Comparison of ENCODE assay signal across 13 cellular contexts in genomic region chr12:53044052-53044581, GRCh38. TPM values are rescaled to one million over a fixed set of nuclear protein-coding genes. Genes with fewer than 3 reads are reported as not detected.
DNase-seq lines count a peak whose midpoint lies in the region; ATAC-seq and TF ChIP-seq lines count a peak whose summit lies in the region.
"Had no signal": no experiment of that assay in that cellular context is flagged by ENCODE, and none has a peak within 500 bp of the region (broad histone marks: within the 10 kb centered on the region; RNA-seq: fewer than 3 reads in every experiment).

No MANE protein-coding gene starts in this region.

- no peak overlapping the region for H2BK120ac ChIP-seq in mesenchymal stem cell (ENCODE audit: low read depth, low read length)

- CTCF ChIA-PET in activated CD8-positive, alpha-beta T cell treated with anti-CD3 and anti-CD28 coated beads, Interleukin-2, amount 10 ng/mL, durations not matched to agents 7 days and 5 days (lab: Charles Lee), result interaction anchor here (2.5 to 2.6 kb wide), 2 partner anchors 10 to 22 kb away, joined by 10 to 14 read pairs; no protein-coding TSS in a partner anchor

- peaks cover 0 to 10% of the 10 kb centered on the region in 2 donors for H3K36me3 ChIP-seq in body of pancreas (replicated peaks in 1 of 2; ENCODE audit: insufficient read depth in 1 of 2, low read depth in 2 of 2)
- peaks cover 16 to 27% of the 10 kb centered on the region in 2 experiments for H3K36me3 ChIP-seq in mesenchymal stem cell (ENCODE audit: control insufficient read depth in 1 of 2, insufficient read depth in 2 of 2, low read depth in 1 of 2, low read length in 2 of 2)
- H3K36me3 ChIP-seq in testis (ENCODE audit: low read depth, missing control alignments), result no peaks in the 10 kb centered on the region

- TF ChIP-seq CTCF in body of pancreas (IDR thresholded peaks at IDR 0.05), result no peak
- no peak for TF ChIP-seq CTCF in testis (IDR thresholded peaks at IDR 0.05)

- peaks cover 6% of the 10 kb centered on the region for H3K27me3 Mint-ChIP-seq in activated CD8-positive, alpha-beta T cell treated with anti-CD3 and anti-CD28 coated beads, Interleukin-2, amount 10 ng/mL, durations not matched to agents 7 days and 5 days (ENCODE audit: low read depth)
- H3K27me3 Mint-ChIP-seq: B cell; naive thymus-derived CD8-positive, alpha-beta T cell had no signal

- H2BK5ac ChIP-seq in mesenchymal stem cell (ENCODE audit: low read depth, low read length, poor library complexity, severe bottlenecking), result no peak overlapping the region

- no peak overlapping the region for H3K18ac ChIP-seq in mesenchymal stem cell (ENCODE audit: low read depth in 1 of 2, low read length in 2 of 2)

- ATAC-seq in body of pancreas, result no peak
- no peak for ATAC-seq in activated CD8-positive, alpha-beta T cell treated with anti-CD3 and anti-CD28 coated beads, Interleukin-2, amount 10 ng/mL, durations not matched to agents 7 days and 5 days
- ATAC-seq: naive thymus-derived CD8-positive, alpha-beta T cell had no signal

- no peak overlapping the region for H3K23ac ChIP-seq in mesenchymal stem cell (ENCODE audit: low read length in 2 of 2)

- H3K79me1 ChIP-seq in mesenchymal stem cell (replicated peaks; ENCODE audit: low read length, poor library complexity, severe bottlenecking), result peaks cover 6% of the 10 kb centered on the region

- H2AK5ac ChIP-seq in mesenchymal stem cell (ENCODE audit: low read length, severe bottlenecking), result no peak overlapping the region

- no peak overlapping the region for H2BK15ac ChIP-seq in mesenchymal stem cell (ENCODE audit: low read depth, poor library complexity, severe bottlenecking)

- intact Hi-C loops in body of pancreas (cut with DNase I) (no loop called here), testis (cut with DNase I; ENCODE audit: low total_unique reads) (no loop called here)

- TF ChIP-seq POLR2A in body of pancreas (IDR thresholded peaks at IDR 0.05) (peak in 1 of 3 donors; percentile 30), testis (IDR thresholded peaks at IDR 0.05) (no peak)

- H3K4me1 Mint-ChIP-seq in activated CD8-positive, alpha-beta T cell treated with anti-CD3 and anti-CD28 coated beads, Interleukin-2, amount 10 ng/mL, durations not matched to agents 7 days and 5 days (ENCODE audit: low read depth), result peaks cover 28% of the 10 kb centered on the region

- peak overlapping the region; percentile 95 to 99 (median 98) for H3K27ac ChIP-seq in body of pancreas
- H3K27ac ChIP-seq in mesenchymal stem cell (ENCODE audit: low read length, poor library complexity, severe bottlenecking), result no peak overlapping the region
- H3K27ac ChIP-seq in testis, result peak overlapping the region; percentile 94 to 99

- no peak overlapping the region for H3K4me3 ChIP-seq in body of pancreas
- peak overlapping the region in 1 of 2 experiments; percentile 93 for H3K4me3 ChIP-seq in mesenchymal stem cell (ENCODE audit: insufficient read depth in 1 of 2, low read depth in 1 of 2, low read length in 2 of 2)
- H3K4me3 ChIP-seq in testis, result no peak overlapping the region

- no peak overlapping the region for H3K4me2 ChIP-seq in mesenchymal stem cell (ENCODE audit: low read length, poor library complexity, severe bottlenecking)

- peak; percentile 54 for DNase-seq in NCI-H82 (lab: John Stamatoyannopoulos, UW)
- no peak for DNase-seq in NCI-H82 treated with DMSO at 0.1 percent for 48 hours (lab: John Stamatoyannopoulos, UW; ENCODE audit: unreplicated experiment)
- peak in 3 of 4 donors; percentile 34 to 57 (median 48) for DNase-seq in body of pancreas
- no peak for DNase-seq in mesenchymal stem cell
- no peak for DNase-seq in testis
- no peak for DNase-seq in AML-193 (lab: John Stamatoyannopoulos, UW)
- no peak for DNase-seq in activated CD8-positive, alpha-beta T cell treated with anti-CD3 and anti-CD28 coated beads, Interleukin-2, amount 10 ng/mL, durations not matched to agents 7 days and 5 days
- no peak for DNase-seq in RPMI8226
- DNase-seq: activated naive CD8-positive, alpha-beta T cell treated with anti-CD3 and anti-CD28 coated beads, Interleukin-2, amount 10 ng/mL, durations not matched to agents 7 days and 5 days; GOT3; NCI-H226 had no signal

- peak overlapping the region; percentile 42 for H3K9ac ChIP-seq in mesenchymal stem cell (ENCODE audit: low read length)

- POLR2A ChIA-PET in activated CD8-positive, alpha-beta T cell treated with anti-CD3 and anti-CD28 coated beads, Interleukin-2, amount 10 ng/mL, durations not matched to agents 7 days and 5 days (lab: Charles Lee), result interaction anchor here (0.8 to 1.4 kb wide), 2 partner anchors 11 to 59 kb away, joined by 3 read pairs; partner anchors contain the start of gene SOAT2

- H3K4me1 ChIP-seq in body of pancreas (peaks cover 49% of the 10 kb centered on the region), mesenchymal stem cell (ENCODE audit: control insufficient read depth, insufficient read depth, low read depth, low read length) (peaks cover 26% of the 10 kb centered on the region), testis (peaks cover 41% of the 10 kb centered on the region)

- no peaks in the 10 kb centered on the region for H3K27me3 ChIP-seq in body of pancreas
- H3K27me3 ChIP-seq in mesenchymal stem cell (ENCODE audit: control insufficient read depth in 1 of 2, insufficient read depth in 1 of 2, low read length in 2 of 2), result no peaks in the 10 kb centered on the region
- H3K27me3 ChIP-seq in testis, result no peaks in the 10 kb centered on the region

- H3K9me3 Mint-ChIP-seq in activated CD8-positive, alpha-beta T cell treated with anti-CD3 and anti-CD28 coated beads, Interleukin-2, amount 10 ng/mL, durations not matched to agents 7 days and 5 days (ENCODE audit: insufficient read depth), result no peaks in the 10 kb centered on the region
- H3K9me3 Mint-ChIP-seq: activated naive CD8-positive, alpha-beta T cell treated with anti-CD3 and anti-CD28 coated beads, Interleukin-2, amount 10 ng/mL, durations not matched to agents 7 days and 5 days; naive thymus-derived CD8-positive, alpha-beta T cell had no signal

- H3K36me3 Mint-ChIP-seq in activated CD8-positive, alpha-beta T cell treated with anti-CD3 and anti-CD28 coated beads, Interleukin-2, amount 10 ng/mL, durations not matched to agents 7 days and 5 days (ENCODE audit: low read depth), result peaks cover 31% of the 10 kb centered on the region

- no peak overlapping the region for H3K4me3 Mint-ChIP-seq in activated CD8-positive, alpha-beta T cell treated with anti-CD3 and anti-CD28 coated beads, Interleukin-2, amount 10 ng/mL, durations not matched to agents 7 days and 5 days
- H3K4me3 Mint-ChIP-seq: activated naive CD8-positive, alpha-beta T cell treated with anti-CD3 and anti-CD28 coated beads, Interleukin-2, amount 10 ng/mL, durations not matched to agents 7 days and 5 days had no signal

- peak overlapping the region; percentile 76 for H4K8ac ChIP-seq in mesenchymal stem cell (ENCODE audit: low read length)

- H2BK12ac ChIP-seq in mesenchymal stem cell (ENCODE audit: low read length in 2 of 2), result peak overlapping the region in 1 of 2 experiments; percentile 64

- H3K14ac ChIP-seq in mesenchymal stem cell (ENCODE audit: low read length in 2 of 2), result no peak overlapping the region

- 51 to 57% methylated on average over 7 to 10 of the region's 10 CpGs for WGBS in body of pancreas, 2 donors
- WGBS in mesenchymal stem cell, result 59% methylated on average over 10 of the region's 10 CpGs
- 55 to 71% methylated on average over 10 of the region's 10 CpGs for whole genome bisulfite sequencing in testis, 2 donors

- H3K9me3 ChIP-seq in body of pancreas, result no peaks in the 10 kb centered on the region
- no peaks in the 10 kb centered on the region for H3K9me3 ChIP-seq in mesenchymal stem cell (ENCODE audit: control insufficient read depth, low read length)
- no peaks in the 10 kb centered on the region for H3K9me3 ChIP-seq in testis

- H3K27ac Mint-ChIP-seq in activated CD8-positive, alpha-beta T cell treated with anti-CD3 and anti-CD28 coated beads, Interleukin-2, amount 10 ng/mL, durations not matched to agents 7 days and 5 days, result no peak overlapping the region
- H3K27ac Mint-ChIP-seq: activated naive CD8-positive, alpha-beta T cell treated with anti-CD3 and anti-CD28 coated beads, Interleukin-2, amount 10 ng/mL, durations not matched to agents 7 days and 5 days; B cell had no signal

- H4K91ac ChIP-seq in mesenchymal stem cell (ENCODE audit: low read length), result peak overlapping the region; percentile 53

- H2AFZ ChIP-seq in mesenchymal stem cell (ENCODE audit: low read depth, low read length), result no peak overlapping the region

- H3K4ac ChIP-seq in mesenchymal stem cell (ENCODE audit: low read depth in 1 of 2, low read length in 2 of 2), result peak overlapping the region in 1 of 2 experiments; percentile 70

RNA-seq across cellular contexts. Expression of gene TNS2, which starts 5.7 kb away (rescaled TPM):
- total RNA-seq in body of pancreas, result 100 to 1,000 TPM in 1 of 2 donors, 10 to 100 TPM in 1; 75.5 to 113 TPM
- polyA plus RNA-seq in mesenchymal stem cell (2013, experiment 1 of 2), result 95.2 TPM
- polyA plus RNA-seq in mesenchymal stem cell (2013, experiment 2 of 2), result 91.2 TPM
- 100 to 1,000 TPM; 108 to 138 TPM for total RNA-seq in testis
- 47.0 TPM for polyA plus RNA-seq in testis (ENCODE audit: insufficient read depth, low read depth, low replicate concordance)
- total RNA-seq in activated CD8-positive, alpha-beta T cell treated with anti-CD3 and anti-CD28 coated beads, Interleukin-2, amount 10 ng/mL, durations not matched to agents 7 days and 5 days, result 1 to 10 TPM; 1.0 to 1.4 TPM

RNA-seq across cellular contexts. Expression of gene SPRYD3, which starts 35.1 kb away (rescaled TPM):
- total RNA-seq in body of pancreas (10 to 100 TPM; 35.3 to 59.3 TPM), testis (10 to 100 TPM; 27.7 to 29.5 TPM)
- polyA plus RNA-seq in mesenchymal stem cell (2013, experiment 1 of 2), result 15.3 TPM
- 14.7 TPM for polyA plus RNA-seq in mesenchymal stem cell (2013, experiment 2 of 2)
- polyA plus RNA-seq in testis (ENCODE audit: insufficient read depth, low read depth, low replicate concordance), result 29.5 TPM
- 10 to 100 TPM; 27.2 to 31.2 TPM for total RNA-seq in activated CD8-positive, alpha-beta T cell treated with anti-CD3 and anti-CD28 coated beads, Interleukin-2, amount 10 ng/mL, durations not matched to agents 7 days and 5 days

RNA-seq across cellular contexts. Expression of gene EIF4B, which starts 37.9 kb away (rescaled TPM):
- 100 to 1,000 TPM; 326 to 389 TPM for total RNA-seq in body of pancreas
- 387 TPM for polyA plus RNA-seq in mesenchymal stem cell (2013, experiment 1 of 2)
- 364 TPM for polyA plus RNA-seq in mesenchymal stem cell (2013, experiment 2 of 2)
- total RNA-seq in testis, result 100 to 1,000 TPM; 219 to 305 TPM
- 249 TPM for polyA plus RNA-seq in testis (ENCODE audit: insufficient read depth, low read depth, low replicate concordance)
- total RNA-seq in activated CD8-positive, alpha-beta T cell treated with anti-CD3 and anti-CD28 coated beads, Interleukin-2, amount 10 ng/mL, durations not matched to agents 7 days and 5 days, result 100 to 1,000 TPM; 352 to 353 TPM

RNA-seq across cellular contexts. Expression of gene IGFBP6, which starts 53.4 kb away (rescaled TPM):
- total RNA-seq in body of pancreas, result 100 to 1,000 TPM; 154 to 204 TPM
- polyA plus RNA-seq in mesenchymal stem cell (2013, experiment 1 of 2), result 54.0 TPM
- 54.6 TPM for polyA plus RNA-seq in mesenchymal stem cell (2013, experiment 2 of 2)
- 100 to 1,000 TPM; 121 to 261 TPM for total RNA-seq in testis
- polyA plus RNA-seq in testis (ENCODE audit: insufficient read depth, low read depth, low replicate concordance), result 185 TPM
- total RNA-seq in activated CD8-positive, alpha-beta T cell treated with anti-CD3 and anti-CD28 coated beads, Interleukin-2, amount 10 ng/mL, durations not matched to agents 7 days and 5 days, result 1 to 10 TPM; 3.1 to 5.4 TPM
- total RNA-seq: B cell had no signal

RNA-seq across cellular contexts. Expression of gene SOAT2, which starts 59.2 kb away (rescaled TPM):
- not detected for total RNA-seq in body of pancreas
- 0.03 TPM for polyA plus RNA-seq in mesenchymal stem cell (2013, experiment 1 of 2)
- polyA plus RNA-seq in mesenchymal stem cell (2013, experiment 2 of 2), result not detected
- total RNA-seq in testis, result under 1 TPM in 1 of 2 donors, not detected in 1; 0.19 TPM
- polyA plus RNA-seq in testis (ENCODE audit: insufficient read depth, low read depth, low replicate concordance), result 0.25 TPM
- total RNA-seq in activated CD8-positive, alpha-beta T cell treated with anti-CD3 and anti-CD28 coated beads, Interleukin-2, amount 10 ng/mL, durations not matched to agents 7 days and 5 days, result 10 to 100 TPM; 10.8 to 13.3 TPM
- total RNA-seq: B cell had no signal

Comparison
In these comparisons a context has a peak if more than half of its experiments do, and no peak if none do; other contexts are left out.
1. DNase-seq: peak in NCI-H82 (single experiment) and body of pancreas (3 of 4); none in NCI-H82 treated with DMSO at 0.1 percent for 48 hours (single experiment), mesenchymal stem cell (single experiment), testis (single experiment), AML-193 (0 of 2), activated CD8-positive, alpha-beta T cell treated with anti-CD3 and anti-CD28 coated beads, Interleukin-2, amount 10 ng/mL, durations not matched to agents 7 days and 5 days (single experiment) and RPMI8226 (single experiment).
2. RNA of gene TNS2, which starts 5.7 kb away (total RNA-seq): 108 to 138 TPM in testis and 75.5 to 113 TPM in body of pancreas; 1.0 to 1.4 TPM in activated CD8-positive, alpha-beta T cell treated with anti-CD3 and anti-CD28 coated beads, Interleukin-2, amount 10 ng/mL, durations not matched to agents 7 days and 5 days; every median in the first group is over 10 times any median in the second.